In genomic region chr7:149422065-149422913, GRCh38 we compare ENCODE assay signal across 8 cellular contexts. TPM values are rescaled to one million over a fixed set of nuclear protein-coding genes. Genes with fewer than 3 reads are reported as not detected.
DNase-seq lines count a peak whose midpoint lies in the region; ATAC-seq and TF ChIP-seq lines count a peak whose summit lies in the region.

No MANE protein-coding gene starts in this region.

- peak; percentile 39 for TF ChIP-seq CTCF in MCF 10A (IDR thresholded peaks at IDR 0.05; ENCODE audit: unreplicated experiment)

- intact Hi-C loops in MCF 10A (cut with micrococcal nuclease): loop anchor here (5.0 kb wide), 1 partner anchor 110 kb away; no protein-coding TSS in a partner anchor

- peak; percentile 98 for ATAC-seq in HG02798 (IDR thresholded peaks at IDR 0.05; ENCODE audit: poor library complexity, unreplicated experiment)

- peak; percentile 64 to 83 for DNase-seq in NCI-H524 (lab: John Stamatoyannopoulos, UW)
- DNase-seq in NCI-H524 treated with DMSO at 0.1 percent for 48 hours (lab: John Stamatoyannopoulos, UW): no peak
- DNase-seq in NCI-H1436 treated with DMSO at 0.1 percent for 48 hours (lab: John Stamatoyannopoulos, UW): peak; percentile 14
- DNase-seq in UCSD-AML1 (lab: John Stamatoyannopoulos, UW; ENCODE audit: unreplicated experiment): peak; percentile 72
- DNase-seq in MCF 10A (ENCODE audit: unreplicated experiment): peak; percentile 69
- peak; percentile 47 for DNase-seq in inferior parietal cortex (ENCODE audit: extremely low spot score)
- peak; percentile 79 for DNase-seq in stimulated activated CD4-positive, alpha-beta T cell treated with anti-CD3 and anti-CD28 coated beads, Interleukin-15, amount 100 ng/mL, for 24 hours

- H3K4me3 Mint-ChIP-seq in MCF 10A (ENCODE audit: unreplicated experiment): peak overlapping the region; percentile 61

- no peaks in the 10 kb centered on the region for H3K9me3 Mint-ChIP-seq in MCF 10A (ENCODE audit: unreplicated experiment)

- H3K36me3 Mint-ChIP-seq in MCF 10A (ENCODE audit: insufficient read depth, unreplicated experiment): no peaks in the 10 kb centered on the region

- CTCF ChIA-PET in MCF 10A (lab: Yijun Ruan, JAX): no interaction called here

- no TSS peak for BruUV-seq in MCF 10A (replicated peaks; lab: Mats Ljungman, UMichigan)

- POLR2A ChIA-PET in MCF 10A (lab: Yijun Ruan, JAX): no interaction called here

- H3K27me3 Mint-ChIP-seq in MCF 10A (ENCODE audit: insufficient read depth, unreplicated experiment): no peaks in the 10 kb centered on the region

- H3K27ac Mint-ChIP-seq in MCF 10A (ENCODE audit: low read depth, unreplicated experiment): no peak overlapping the region

- no peaks in the 10 kb centered on the region for H3K4me1 Mint-ChIP-seq in MCF 10A (ENCODE audit: insufficient read depth, unreplicated experiment)

RNA-seq across cellular contexts. Expression of gene ZNF777, which starts 38.6 kb away (rescaled TPM):
- total RNA-seq in MCF 10A (2022): 19.5 and 22.9 TPM in 2 replicates
